ENCODE assay signal across 9 cellular contexts in genomic region chr17:2024572-2025219, GRCh38. TPM values are rescaled to one million over a fixed set of nuclear protein-coding genes. Genes with fewer than 3 reads are reported as not detected.
DNase-seq lines count a peak whose midpoint lies in the region; ATAC-seq, FAIRE-seq and TF ChIP-seq lines count a peak whose summit lies in the region.
"Had no signal": no experiment of that assay in that cellular context is flagged by ENCODE, and none has a peak within 500 bp of the region (broad histone marks: within the 10 kb centered on the region; RNA-seq: fewer than 3 reads in every experiment).

No MANE protein-coding gene starts in this region.

- H3K27ac ChIP-seq in VCaP (peak overlapping the region; percentile 47; the same call in 1 of the 2 replicates), small intestine (ENCODE audit: low read depth in 1 of 2, low read length in 1 of 2) (no peak overlapping the region)

- peak overlapping the region; percentile 47 to 51 for H3K4me3 ChIP-seq in small intestine (ENCODE audit: low read depth in 1 of 2, low read length in 2 of 2)

- no peak for FAIRE-seq in small intestine (lab: Jason Lieb, UNC)
- FAIRE-seq: A204.1 had no signal

- peaks cover 0 to 3% of the 10 kb centered on the region in 2 donors for H3K4me1 ChIP-seq in small intestine (ENCODE audit: control insufficient read depth in 2 of 2, insufficient read depth in 1 of 2, low read depth in 1 of 2, low read length in 1 of 2)

- 1 to 2% (median 1%) methylated on average over 48 to 73 of the region's 73 CpGs for WGBS in small intestine, 3 donors

- TF ChIP-seq CTCF in VCaP (conservative IDR thresholded peaks at IDR 0.05): no peak

- H3K36me3 ChIP-seq in small intestine (ENCODE audit: control insufficient read depth in 2 of 2, insufficient read depth in 2 of 2, low read length in 2 of 2): no peaks in the 10 kb centered on the region

- H3K9me3 ChIP-seq in small intestine (ENCODE audit: control insufficient read depth, low read depth): no peaks in the 10 kb centered on the region

- peaks cover 6 to 23% of the 10 kb centered on the region in 2 donors for H3K27me3 ChIP-seq in small intestine (ENCODE audit: control insufficient read depth in 2 of 2, insufficient read depth in 2 of 2, low read length in 2 of 2)

- intact Hi-C loops in left ventricle myocardium superior (cut with micrococcal nuclease): no loop called here

- DNase-seq in DMS 273 (lab: John Stamatoyannopoulos, UW; ENCODE audit: unreplicated experiment): peak; percentile 62
- no peak for DNase-seq in DMS 273 treated with DMSO at 0.1 percent for 48 hours (lab: John Stamatoyannopoulos, UW)
- no peak for DNase-seq in left ventricle myocardium superior
- DNase-seq in small intestine: no peak
- no peak for DNase-seq in occipital lobe (lab: John Stamatoyannopoulos, UW)
- no peak for DNase-seq in stimulated activated CD4-positive, alpha-beta T cell treated with anti-CD3 and anti-CD28 coated beads, Interleukin-2, amount 100 ng/mL, for 48 hours

- ATAC-seq in left ventricle myocardium superior (peak; percentile 4), HG02870 (IDR thresholded peaks at IDR 0.05; ENCODE audit: unreplicated experiment) (no peak)

RNA-seq across cellular contexts. Expression of gene RTN4RL1, which starts 0.4 kb away (rescaled TPM):
- 1.9 TPM for total RNA-seq in left ventricle myocardium superior
- 1 to 10 TPM in 1 of 3 donors, not detected in 2; 1.0 TPM for polyA plus RNA-seq in small intestine
- 25.0 TPM for total RNA-seq in occipital lobe

RNA-seq across cellular contexts. Expression of gene DPH1, which starts 5.3 kb away (rescaled TPM):
- total RNA-seq in left ventricle myocardium superior: 28.9 TPM
- polyA plus RNA-seq in small intestine: 10 to 100 TPM; 11.6 to 19.2 (median 12.5) TPM
- 20.7 TPM for total RNA-seq in occipital lobe

RNA-seq across cellular contexts. Expression of gene OVCA2, which starts 17.1 kb away (rescaled TPM):
- total RNA-seq in left ventricle myocardium superior: 14.4 TPM
- 10 to 100 TPM; 65.9 to 90.5 (median 80.1) TPM for polyA plus RNA-seq in small intestine
- 15.8 TPM for total RNA-seq in occipital lobe

RNA-seq across cellular contexts. Expression of gene HIC1, which starts 30.2 kb away (rescaled TPM):
- total RNA-seq in left ventricle myocardium superior (19.0 TPM), occipital lobe (3.1 TPM)
- polyA plus RNA-seq in small intestine: 1 to 10 TPM in 2 of 3 donors, under 1 TPM in 1; 0.89 to 6.9 (median 6.2) TPM
